Comparison of ENCODE assay signal across 22 cellular contexts in the genomic region with DNA sequence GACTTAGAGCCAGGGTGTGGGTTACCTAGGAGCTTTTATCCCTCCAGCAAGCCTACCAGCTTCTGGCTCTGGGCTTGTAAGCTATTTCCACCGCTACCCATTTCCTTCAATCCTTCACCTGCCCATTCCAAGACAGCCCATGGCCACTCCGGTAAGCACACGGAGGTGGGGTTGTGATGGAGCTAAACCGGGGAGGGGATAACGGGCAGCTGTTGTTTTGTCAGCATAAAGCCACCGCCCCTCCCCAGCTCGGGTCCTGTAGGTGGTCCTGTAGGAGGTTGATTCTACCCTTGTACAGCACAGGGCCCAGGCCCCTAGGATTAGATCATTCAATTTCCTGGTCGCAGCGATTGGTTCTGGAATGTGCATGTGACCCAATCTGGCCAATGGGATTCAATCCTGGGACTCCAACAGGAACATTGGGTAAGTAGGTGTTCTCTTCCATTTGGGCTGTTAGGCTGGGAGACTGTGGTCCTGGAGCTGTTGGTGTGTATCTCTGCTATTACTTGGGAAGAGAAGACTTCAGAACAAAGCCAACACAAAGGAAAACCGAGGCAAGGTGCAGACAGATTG.
"Had no signal": no experiment of that assay in that cellular context is flagged by ENCODE, and none has a peak within 500 bp of the region (broad histone marks: within the 10 kb centered on the region; RNA-seq: fewer than 3 reads in every experiment).

No MANE protein-coding gene starts in this region.

- H3K27ac Mint-ChIP-seq: activated CD4-positive, alpha-beta T cell treated with anti-CD3 and anti-CD28 coated beads, Interleukin-2, amount 10 ng/mL, durations not matched to agents 24 days and 14 days; activated CD8-positive, alpha-beta T cell treated with anti-CD3 and anti-CD28 coated beads, Interleukin-2, amount 10 ng/mL, durations not matched to agents 7 days and 5 days; activated naive CD4-positive, alpha-beta T cell treated with anti-CD3 and anti-CD28 coated beads, Interleukin-2, amount 50 U/mL, for 24 hours; natural killer cell treated with Interleukin-12 subunit alpha and Interleukin-12 subunit beta and Interleukin-15 and Interleukin-18, amount 100 ng/mL, for 72 hours had no signal

- H3K36me3 Mint-ChIP-seq: activated naive CD4-positive, alpha-beta T cell treated with anti-CD3 and anti-CD28 coated beads, Interleukin-2, amount 50 U/mL, for 24 hours; natural killer cell treated with Interleukin-12 subunit alpha and Interleukin-12 subunit beta and Interleukin-15 and Interleukin-18, amount 100 ng/mL, for 72 hours had no signal

- H3K36me3 ChIP-seq: adrenal gland, ascending aorta, pancreas, right atrium auricular region, thyroid gland, upper lobe of right lung had no signal

- H3K9me3 ChIP-seq: adrenal gland, ascending aorta, pancreas, psoas muscle, right atrium auricular region, thyroid gland, upper lobe of right lung had no signal

- H3K27ac ChIP-seq: adrenal gland, ascending aorta, foreskin keratinocyte, pancreas, psoas muscle, right atrium auricular region, thyroid gland, upper lobe of right lung had no signal

- H3K4me1 Mint-ChIP-seq: activated CD4-positive, alpha-beta T cell treated with anti-CD3 and anti-CD28 coated beads, Interleukin-2, amount 10 ng/mL, durations not matched to agents 24 days and 14 days; activated naive CD4-positive, alpha-beta T cell treated with anti-CD3 and anti-CD28 coated beads, Interleukin-2, amount 50 U/mL, for 24 hours had no signal

- H3K4me3 ChIP-seq: adrenal gland, ascending aorta, pancreas, psoas muscle, right atrium auricular region, thyroid gland, upper lobe of right lung had no signal

- H3K27me3 ChIP-seq: adrenal gland, ascending aorta, pancreas, right atrium auricular region, thyroid gland, upper lobe of right lung had no signal

- H3K4me1 ChIP-seq: adrenal gland, ascending aorta, pancreas, psoas muscle, thyroid gland, upper lobe of right lung had no signal

- ATAC-seq: activated CD4-positive, CD25-positive, alpha-beta regulatory T cell treated with anti-CD3 and anti-CD28 coated beads, Interleukin-2, amount 50 U/mL, for 24 hours; activated CD8-positive, alpha-beta T cell treated with anti-CD3 and anti-CD28 coated beads, Interleukin-2, amount 10 ng/mL, durations not matched to agents 7 days and 5 days; foreskin keratinocyte; left cardiac atrium; natural killer cell treated with Interleukin-12 subunit alpha and Interleukin-12 subunit beta and Interleukin-15 and Interleukin-18, amount 100 ng/mL, for 72 hours; pancreas; psoas muscle; stimulated activated naive CD8-positive, alpha-beta T cell treated with anti-CD3 and anti-CD28 coated beads, Interleukin-15, Interleukin-2, amounts not matched to agents 100 U/mL and 50 U/mL, for 24 hours; upper lobe of right lung had no signal

- H3K9me3 Mint-ChIP-seq: activated CD4-positive, alpha-beta T cell treated with anti-CD3 and anti-CD28 coated beads, Interleukin-2, amount 10 ng/mL, durations not matched to agents 24 days and 14 days; activated naive CD4-positive, alpha-beta T cell treated with anti-CD3 and anti-CD28 coated beads, Interleukin-2, amount 50 U/mL, for 24 hours; natural killer cell treated with Interleukin-12 subunit alpha and Interleukin-12 subunit beta and Interleukin-15 and Interleukin-18, amount 100 ng/mL, for 72 hours had no signal

- DNase-seq: activated CD4-positive, alpha-beta T cell treated with anti-CD3 and anti-CD28 coated beads, Interleukin-2, amount 10 ng/mL, durations not matched to agents 24 days and 14 days; activated CD8-positive, alpha-beta T cell treated with anti-CD3 and anti-CD28 coated beads, Interleukin-2, amount 10 ng/mL, durations not matched to agents 7 days and 5 days; activated gamma-delta T cell treated with Interleukin-2 at 50 U/mL for 16 hours; activated T-cell treated with anti-CD3 and anti-CD28 coated beads, Interleukin-2, amount 50 U/mL, for 1 hour; adrenal gland; central memory CD4-positive, alpha-beta T cell; effector memory CD4-positive, alpha-beta T cell; foreskin keratinocyte; hippocampal formation; left cardiac atrium; pancreas; psoas muscle; stimulated activated CD4-positive, alpha-beta T cell treated with anti-CD3 and anti-CD28 coated beads, Interleukin-4, amount 100 ng/mL, for 24 hours; stimulated activated naive CD8-positive, alpha-beta T cell treated with anti-CD3 and anti-CD28 coated beads, Interleukin-15, Interleukin-2, amounts not matched to agents 100 U/mL and 50 U/mL, for 24 hours; thyroid gland; upper lobe of right lung had no signal

- H3K4me3 Mint-ChIP-seq: activated CD4-positive, alpha-beta T cell treated with anti-CD3 and anti-CD28 coated beads, Interleukin-2, amount 10 ng/mL, durations not matched to agents 24 days and 14 days; activated CD8-positive, alpha-beta T cell treated with anti-CD3 and anti-CD28 coated beads, Interleukin-2, amount 10 ng/mL, durations not matched to agents 7 days and 5 days; activated naive CD4-positive, alpha-beta T cell treated with anti-CD3 and anti-CD28 coated beads, Interleukin-2, amount 50 U/mL, for 24 hours; natural killer cell treated with Interleukin-12 subunit alpha and Interleukin-12 subunit beta and Interleukin-15 and Interleukin-18, amount 100 ng/mL, for 72 hours had no signal

- FAIRE-seq: islet of Langerhans, pancreas had no signal
